Comparison of ENCODE assay signal across 18 cellular contexts in genomic region chrX:147183161-147183560, GRCh38.
"Had no signal": no experiment of that assay in that cellular context is flagged by ENCODE, and none has a peak within 500 bp of the region (broad histone marks: within the 10 kb centered on the region; RNA-seq: fewer than 3 reads in every experiment).

No MANE protein-coding gene starts in this region.

- H3K27me3 ChIP-seq: tibial artery had no signal

- DNase-seq: activated CD4-positive, alpha-beta T cell treated with anti-CD3 and anti-CD28 coated beads, Interleukin-2, amount 10 ng/mL, durations not matched to agents 24 days and 14 days; activated CD8-positive, alpha-beta memory T cell treated with anti-CD3 and anti-CD28 coated beads, Interleukin-2, amount 50 U/mL, for 4 hours; activated effector memory CD4-positive, alpha-beta T cell treated with Interleukin-2 at 50 U/mL for 16 hours; activated naive CD4-positive, alpha-beta T cell treated with anti-CD3 and anti-CD28 coated beads, Interleukin-2, amount 50 U/mL, for 16 hours; activated T-cell treated with anti-CD3 and anti-CD28 coated beads, Interleukin-2, amount 50 U/mL, for 48 hours; aorta; cerebellar nuclear complex; cortex of kidney; effector CD4-positive, alpha-beta T cell; left ventricle myocardium inferior; mammary epithelial cell; midbrain; occipital lobe; stimulated activated CD4-positive, alpha-beta T cell treated with anti-CD3 and anti-CD28 coated beads, Interleukin-12 subunit alpha, Interleukin-12 subunit beta, amount 100 ng/mL, for 4 hours; stimulated activated CD4-positive, alpha-beta T cell treated with anti-CD3 and anti-CD28 coated beads, Interleukin-1b, Interleukin-23, amount 100 ng/mL, for 48 hours; stimulated activated naive CD8-positive, alpha-beta T cell treated with anti-CD3 and anti-CD28 coated beads, Interleukin-15, Interleukin-2, amounts not matched to agents 100 U/mL and 50 U/mL, for 24 hours; substantia nigra; tibial artery had no signal

- ATAC-seq: stimulated activated naive CD8-positive, alpha-beta T cell treated with anti-CD3 and anti-CD28 coated beads, Interleukin-15, Interleukin-2, amounts not matched to agents 100 U/mL and 50 U/mL, for 24 hours had no signal

- H3K9me3 ChIP-seq: left ventricle myocardium inferior, tibial artery had no signal

- H3K27ac ChIP-seq: left ventricle myocardium inferior, tibial artery had no signal

- H3K4me1 ChIP-seq: left ventricle myocardium inferior, tibial artery had no signal

- H3K36me3 ChIP-seq: left ventricle myocardium inferior, tibial artery had no signal

- H3K4me3 ChIP-seq: left ventricle myocardium inferior, tibial artery had no signal
